8 cellular contexts compared by ENCODE assay signal in genomic region chr18:35041752-35042379, GRCh38. TPM values are rescaled to one million over a fixed set of nuclear protein-coding genes. Genes with fewer than 3 reads are reported as not detected.
DNase-seq lines count a peak whose midpoint lies in the region; ATAC-seq and TF ChIP-seq lines count a peak whose summit lies in the region.

No MANE protein-coding gene starts in this region.

- no peaks in the 10 kb centered on the region for H3K9me3 Mint-ChIP-seq in T-helper 2 cell treated with Interferon-gamma antibody and Interleukin-4, amounts not matched to agents 5 μg/mL and 100 μg/mL, for 36 hours
- H3K9me3 Mint-ChIP-seq in nephron progenitor cell, result no peaks in the 10 kb centered on the region

- H3K27me3 Mint-ChIP-seq in T-helper 2 cell treated with Interferon-gamma antibody and Interleukin-4, amounts not matched to agents 5 μg/mL and 100 μg/mL, for 36 hours (ENCODE audit: low read depth), result no peaks in the 10 kb centered on the region
- no peaks in the 10 kb centered on the region for H3K27me3 Mint-ChIP-seq in nephron progenitor cell (ENCODE audit: low read depth, poor library complexity)

- H3K36me3 Mint-ChIP-seq in T-helper 2 cell treated with Interferon-gamma antibody and Interleukin-4, amounts not matched to agents 5 μg/mL and 100 μg/mL, for 36 hours (ENCODE audit: low read depth), result peaks cover 2% of the 10 kb centered on the region
- H3K36me3 Mint-ChIP-seq in nephron progenitor cell (ENCODE audit: low read depth), result no peaks in the 10 kb centered on the region

- H3K9me3 ChIP-seq in HUES64 (ENCODE audit: insufficient read depth, low read depth, low read length), result no peaks in the 10 kb centered on the region
- H3K9me3 ChIP-seq in esophagus (ENCODE audit: control insufficient read depth in 2 of 2, insufficient read depth in 1 of 2, low read depth in 1 of 2, low read length in 1 of 2), result no peaks in the 10 kb centered on the region

- H3K9ac ChIP-seq in HUES64 (ENCODE audit: low read depth, low read length), result peak overlapping the region; percentile 78

- ATAC-seq in HG02588 (IDR thresholded peaks at IDR 0.05; ENCODE audit: unreplicated experiment) (no peak), HG03354 (IDR thresholded peaks at IDR 0.05; ENCODE audit: poor library complexity, severe bottlenecking, unreplicated experiment) (no peak), GM21529 (IDR thresholded peaks at IDR 0.05; ENCODE audit: unreplicated experiment) (no peak)

- peak overlapping the region; percentile 91 for H3K27ac Mint-ChIP-seq in T-helper 2 cell treated with Interferon-gamma antibody and Interleukin-4, amounts not matched to agents 5 μg/mL and 100 μg/mL, for 36 hours
- peak overlapping the region; percentile 99 for H3K27ac Mint-ChIP-seq in nephron progenitor cell

- H3K4me3 ChIP-seq in HUES64 (ENCODE audit: low read length) (peak overlapping the region; percentile 90), esophagus (ENCODE audit: low read depth in 1 of 2, low read length in 2 of 2) (peak overlapping the region; percentile 64 to 85)

- H3K4me3 Mint-ChIP-seq in T-helper 2 cell treated with Interferon-gamma antibody and Interleukin-4, amounts not matched to agents 5 μg/mL and 100 μg/mL, for 36 hours, result peak overlapping the region; percentile 98
- H3K4me3 Mint-ChIP-seq in nephron progenitor cell, result peak overlapping the region; percentile 99

- H3K36me3 ChIP-seq in HUES64 (ENCODE audit: insufficient read depth, low read length) (no peaks in the 10 kb centered on the region), esophagus (ENCODE audit: control insufficient read depth in 2 of 2, insufficient read depth in 2 of 2, low read length in 1 of 2) (no peaks in the 10 kb centered on the region)

- no peak for TF ChIP-seq CTCF in C4-2B (conservative IDR thresholded peaks at IDR 0.05)
- TF ChIP-seq CTCF in nephron progenitor cell (IDR thresholded peaks at IDR 0.05), result no peak

- peak overlapping the region; percentile 18; the same call in 1 of the 2 replicates for H3K27ac ChIP-seq in C4-2B
- peak overlapping the region; percentile 62; the same call in 1 of the 2 replicates for H3K27ac ChIP-seq in HUES64 (ENCODE audit: low read depth, low read length)
- peak overlapping the region; percentile 82 to 93 for H3K27ac ChIP-seq in esophagus (ENCODE audit: low read depth in 2 of 2, low read length in 1 of 2)

- 2% methylated on average over 13 of the region's 13 CpGs for WGBS in HUES64
- WGBS in esophagus, 2 donors, result 2% methylated on average over 13 of the region's 13 CpGs

- H3K4me1 ChIP-seq in HUES64 (ENCODE audit: insufficient read depth, low read length) (peaks cover 45% of the 10 kb centered on the region), esophagus (ENCODE audit: control insufficient read depth in 2 of 2, insufficient read depth in 2 of 2, low read length in 1 of 2) (peaks cover 0 to 3% of the 10 kb centered on the region in 2 donors)

- no peak for DNase-seq in T-helper 2 cell treated with Interferon-gamma antibody and Interleukin-4, amounts not matched to agents 5 μg/mL and 100 μg/mL, for 36 hours (ENCODE audit: low spot score)
- DNase-seq in nephron progenitor cell, result no peak

- peaks cover 51% of the 10 kb centered on the region for H3K4me1 Mint-ChIP-seq in T-helper 2 cell treated with Interferon-gamma antibody and Interleukin-4, amounts not matched to agents 5 μg/mL and 100 μg/mL, for 36 hours (ENCODE audit: low read depth)
- peaks cover 89% of the 10 kb centered on the region for H3K4me1 Mint-ChIP-seq in nephron progenitor cell

- no peaks in the 10 kb centered on the region for H3K27me3 ChIP-seq in HUES64 (ENCODE audit: insufficient read depth, low read length)
- H3K27me3 ChIP-seq in esophagus (ENCODE audit: control insufficient read depth in 1 of 2, insufficient read depth in 2 of 2, low read length in 2 of 2), result no peaks in the 10 kb centered on the region

RNA-seq across cellular contexts. Expression of gene MAPRE2, which starts 0.7 kb away (rescaled TPM):
- polyA plus RNA-seq in HUES64 (2013, experiment 1 of 2), result 27.1 TPM
- 25.2 TPM for polyA plus RNA-seq in HUES64 (2013, experiment 2 of 2)
- 1 to 10 TPM; 2.4 to 3.5 TPM for polyA plus RNA-seq in esophagus

Comparison
In these comparisons a context has a peak if more than half of its experiments do, and no peak if none do; other contexts are left out.
1. H3K27ac ChIP-seq: peak in every context shown above with its lines; median percentile 88 in esophagus; 62 in HUES64; 18 in C4-2B.